16 cellular contexts compared by ENCODE assay signal in genomic region chr7:92773808-92774207, GRCh38.
DNase-seq lines count a peak whose midpoint lies in the region; ATAC-seq, FAIRE-seq and TF ChIP-seq lines count a peak whose summit lies in the region.
"Had no signal": no experiment of that assay in that cellular context is flagged by ENCODE, and none has a peak within 500 bp of the region (broad histone marks: within the 10 kb centered on the region; RNA-seq: fewer than 3 reads in every experiment).

No MANE protein-coding gene starts in this region.

- no peak overlapping the region for H2AK9ac ChIP-seq in IMR-90 (replicated peaks; ENCODE audit: low read depth, low read length, poor library complexity)

- no peak overlapping the region for H4K91ac ChIP-seq in IMR-90 (ENCODE audit: insufficient read depth, low read depth, low read length)

- no peak overlapping the region for H2BK120ac ChIP-seq in IMR-90 (ENCODE audit: low read depth, low read length)

- H3K36me3 Mint-ChIP-seq in activated naive CD8-positive, alpha-beta T cell, result peaks cover 42% of the 10 kb centered on the region
- peaks cover 51% of the 10 kb centered on the region for H3K36me3 Mint-ChIP-seq in activated naive CD8-positive, alpha-beta T cell treated with anti-CD3 and anti-CD28 coated beads for 36 hours
- peaks cover 27% of the 10 kb centered on the region for H3K36me3 Mint-ChIP-seq in astrocyte (ENCODE audit: low read depth, unreplicated experiment)

- H3K79me2 ChIP-seq in astrocyte (ENCODE audit: insufficient read depth, low read length), result peaks cover 82% of the 10 kb centered on the region

- POLR2A ChIA-PET in IMR-90 (lab: Charles Lee; ENCODE audit: unreplicated experiment), result no interaction called here

- peaks cover 15 to 41% of the 10 kb centered on the region in 2 experiments for H3K79me1 ChIP-seq in IMR-90 (ENCODE audit: low read depth in 1 of 2, low read length in 2 of 2)

- H3K4me1 ChIP-seq in IMR-90 (ENCODE audit: control insufficient read depth, insufficient read depth, low read length) (peaks cover 8% of the 10 kb centered on the region; the same call in 1 of the 2 replicates), astrocyte (ENCODE audit: insufficient read depth, low read length) (peaks cover 1% of the 10 kb centered on the region), thyroid gland (no peaks in the 10 kb centered on the region), heart right ventricle (peaks cover 0 to 15% (median 7%) of the 10 kb centered on the region in 9 donors)
- H3K4me1 ChIP-seq: BLaER1 had no signal

- no peak overlapping the region for H2BK15ac ChIP-seq in IMR-90 (ENCODE audit: low read depth, low read length)

- no peak for TF ChIP-seq CTCF in IMR-90 (conservative IDR thresholded peaks at IDR 0.05; ENCODE audit: low read depth, low read length)
- TF ChIP-seq CTCF in astrocyte (IDR thresholded peaks at IDR 0.05; ENCODE audit: insufficient read depth, low read depth, low read length), result no peak
- no peak for TF ChIP-seq CTCF in thyroid gland (IDR thresholded peaks at IDR 0.05)
- no peak for TF ChIP-seq CTCF in heart right ventricle (IDR thresholded peaks at IDR 0.05)

- H3K27ac ChIP-seq in IMR-90 (ENCODE audit: insufficient read depth, low read length), result no peak overlapping the region
- H3K27ac ChIP-seq in astrocyte (ENCODE audit: low read depth, low read length), result no peak overlapping the region
- H3K27ac ChIP-seq in thyroid gland, result no peak overlapping the region
- H3K27ac ChIP-seq in heart right ventricle, result no peak overlapping the region
- H3K27ac ChIP-seq: 22Rv1, BLaER1 had no signal

- H3K27me3 Mint-ChIP-seq in activated naive CD8-positive, alpha-beta T cell, result no peaks in the 10 kb centered on the region
- H3K27me3 Mint-ChIP-seq in activated naive CD8-positive, alpha-beta T cell treated with anti-CD3 and anti-CD28 coated beads for 36 hours, result no peaks in the 10 kb centered on the region
- no peaks in the 10 kb centered on the region for H3K27me3 Mint-ChIP-seq in astrocyte (ENCODE audit: low read depth, unreplicated experiment)

- no peak for TF ChIP-seq POLR2A in IMR-90 (IDR thresholded peaks at IDR 0.05; ENCODE audit: low read depth, low read length)
- TF ChIP-seq POLR2A in thyroid gland (IDR thresholded peaks at IDR 0.05), result no peak

- peaks cover under 1% of the 10 kb centered on the region; the same call in 1 of the 2 replicates for H3K9me1 ChIP-seq in IMR-90 (ENCODE audit: insufficient read depth, low read length)

- H3K27ac Mint-ChIP-seq in activated naive CD8-positive, alpha-beta T cell, result peak overlapping the region; percentile 29
- no peak overlapping the region for H3K27ac Mint-ChIP-seq in activated naive CD8-positive, alpha-beta T cell treated with anti-CD3 and anti-CD28 coated beads for 36 hours
- no peak overlapping the region for H3K27ac Mint-ChIP-seq in astrocyte (ENCODE audit: unreplicated experiment)
- H3K27ac Mint-ChIP-seq: CD8-positive, alpha-beta T cell had no signal

- H2BK20ac ChIP-seq in IMR-90 (ENCODE audit: low read depth, low read length), result no peak overlapping the region

- H3K36me3 ChIP-seq in IMR-90 (ENCODE audit: control insufficient read depth, insufficient read depth, low read length), result peaks cover 12% of the 10 kb centered on the region
- H3K36me3 ChIP-seq in astrocyte (ENCODE audit: insufficient read depth, low read length), result peaks cover 23% of the 10 kb centered on the region
- H3K36me3 ChIP-seq in thyroid gland, result no peaks in the 10 kb centered on the region
- H3K36me3 ChIP-seq in heart right ventricle, result peaks cover 0 to 22% (median 0%) of the 10 kb centered on the region in 9 donors

- H3K4me3 Mint-ChIP-seq in activated naive CD8-positive, alpha-beta T cell, result no peak overlapping the region
- no peak overlapping the region for H3K4me3 Mint-ChIP-seq in activated naive CD8-positive, alpha-beta T cell treated with anti-CD3 and anti-CD28 coated beads for 36 hours
- no peak overlapping the region for H3K4me3 Mint-ChIP-seq in astrocyte (ENCODE audit: unreplicated experiment)
- H3K4me3 Mint-ChIP-seq: CD14-positive monocyte; CD8-positive, alpha-beta T cell; H9 had no signal

- H3K18ac ChIP-seq in IMR-90 (ENCODE audit: low read depth, low read length), result no peak overlapping the region

- peak overlapping the region; percentile 20 for H2BK5ac ChIP-seq in IMR-90 (ENCODE audit: low read depth, low read length, poor library complexity, severe bottlenecking)

- no peak overlapping the region for H3K14ac ChIP-seq in IMR-90 (replicated peaks; ENCODE audit: low read depth, low read length)

- no peak overlapping the region for H3K4me3 ChIP-seq in IMR-90 (ENCODE audit: insufficient read depth, low read depth, low read length)
- no peak overlapping the region for H3K4me3 ChIP-seq in astrocyte (ENCODE audit: insufficient read depth, low read depth, low read length)
- no peak overlapping the region for H3K4me3 ChIP-seq in thyroid gland (replicated peaks in 1 of 3)
- no peak overlapping the region for H3K4me3 ChIP-seq in heart right ventricle
- H3K4me3 ChIP-seq: BLaER1 had no signal

- ATAC-seq in IMR-90 (ENCODE audit: low read depth), result no peak
- ATAC-seq in heart right ventricle, result no peak
- ATAC-seq: CD8-positive, alpha-beta T cell; HepG2 had no signal

- H3K9me3 Mint-ChIP-seq in activated naive CD8-positive, alpha-beta T cell (ENCODE audit: low read depth), result no peaks in the 10 kb centered on the region
- peaks cover 7% of the 10 kb centered on the region for H3K9me3 Mint-ChIP-seq in activated naive CD8-positive, alpha-beta T cell treated with anti-CD3 and anti-CD28 coated beads for 36 hours
- peaks cover 7% of the 10 kb centered on the region for H3K9me3 Mint-ChIP-seq in astrocyte (ENCODE audit: unreplicated experiment)

- H3K27me3 ChIP-seq in IMR-90 (ENCODE audit: control insufficient read depth, insufficient read depth, low read length) (no peaks in the 10 kb centered on the region), astrocyte (ENCODE audit: insufficient read depth, low read length) (no peaks in the 10 kb centered on the region), thyroid gland (no peaks in the 10 kb centered on the region), heart right ventricle (no peaks in the 10 kb centered on the region)
- H3K27me3 ChIP-seq: BLaER1 had no signal

- H3K9ac ChIP-seq in IMR-90 (ENCODE audit: low read depth, low read length), result no peak overlapping the region
- no peak overlapping the region for H3K9ac ChIP-seq in astrocyte (ENCODE audit: low read length)
- H3K9ac ChIP-seq: BLaER1 had no signal

- H4K8ac ChIP-seq in IMR-90 (ENCODE audit: low read depth in 2 of 2, low read length in 2 of 2), result no peak overlapping the region

- H3K9me3 ChIP-seq in IMR-90 (ENCODE audit: control insufficient read depth, insufficient read depth, low read length) (no peaks in the 10 kb centered on the region), astrocyte (ENCODE audit: insufficient read depth, low read depth, low read length) (no peaks in the 10 kb centered on the region), thyroid gland (no peaks in the 10 kb centered on the region), heart right ventricle (peaks cover 0 to 7% (median 0%) of the 10 kb centered on the region in 11 donors)

- CTCF ChIA-PET in IMR-90 (lab: Yijun Ruan, JAX), result interaction anchor here (0.8 kb wide), 1 partner anchor 12 kb away, joined by 3 read pairs; no protein-coding TSS in a partner anchor

- H3K4me2 ChIP-seq in IMR-90 (ENCODE audit: low read depth, low read length), result no peak overlapping the region
- H3K4me2 ChIP-seq in astrocyte (ENCODE audit: low read length), result no peak overlapping the region
- H3K4me2 ChIP-seq: BLaER1 had no signal

- in situ Hi-C loops in IMR-90 (cut with MboI; ENCODE audit: low sequenced_read_pairs), result no loop called here

- peaks cover 33% of the 10 kb centered on the region for H3K4me1 Mint-ChIP-seq in activated naive CD8-positive, alpha-beta T cell (ENCODE audit: low read depth)
- H3K4me1 Mint-ChIP-seq in activated naive CD8-positive, alpha-beta T cell treated with anti-CD3 and anti-CD28 coated beads for 36 hours, result peaks cover 20% of the 10 kb centered on the region
- H3K4me1 Mint-ChIP-seq in astrocyte (ENCODE audit: low read depth, unreplicated experiment), result peaks cover 3% of the 10 kb centered on the region

- H2AK5ac ChIP-seq in IMR-90 (ENCODE audit: low read depth, low read length), result no peak overlapping the region

- H4K20me1 ChIP-seq in IMR-90 (ENCODE audit: insufficient read depth, low read length) (peaks cover 20% of the 10 kb centered on the region), astrocyte (ENCODE audit: insufficient read depth, low read length) (peaks cover 11% of the 10 kb centered on the region)

- H3K56ac ChIP-seq in IMR-90 (ENCODE audit: extremely low read depth, insufficient read depth, low read length), result no peak overlapping the region

- H3K23ac ChIP-seq in IMR-90 (ENCODE audit: low read depth, low read length), result no peak overlapping the region

- BruUV-seq in IMR-90 (replicated peaks; lab: Mats Ljungman, UMichigan), result no TSS peak

- dilution Hi-C loops in IMR-90 (cut with HindIII; ENCODE audit: low sequenced_read_pairs, unreplicated experiment), result no loop called here

- intact Hi-C loops in IMR-90 (cut with micrococcal nuclease), result loop anchor here (2.0 kb wide), 1 partner anchor 19 kb away; no protein-coding TSS in a partner anchor
- intact Hi-C loops in thyroid gland (cut with DNase I), result no loop called here
- intact Hi-C loops in heart right ventricle (cut with DNase I), result no loop called here

- H3K4ac ChIP-seq in IMR-90 (ENCODE audit: low read depth, low read length), result no peak overlapping the region

- TF ChIP-seq RAD21 in IMR-90 (IDR thresholded peaks at IDR 0.05; ENCODE audit: low read length), result no peak

- H2AFZ ChIP-seq in IMR-90 (replicated peaks; ENCODE audit: low read length, poor library complexity), result no peak overlapping the region
- no peak overlapping the region for H2AFZ ChIP-seq in astrocyte (ENCODE audit: low read depth, low read length)

- no peak for DNase-seq in activated naive CD8-positive, alpha-beta T cell treated with anti-CD3 and anti-CD28 coated beads for 36 hours
- no peak for DNase-seq in IMR-90
- DNase-seq in astrocyte (ENCODE audit: low read depth), result no peak
- no peak for DNase-seq in retina
- no peak for DNase-seq in thyroid gland
- no peak for DNase-seq in heart right ventricle
- DNase-seq: Calu3; CD8-positive, alpha-beta T cell; GDM1; GOT3; H9 had no signal

- FAIRE-seq in astrocyte (lab: Jason Lieb, UNC), result peak; percentile 79
- FAIRE-seq: HepG2 had no signal

- no CpG with 5 or more reads among the region's 4 CpGs for WGBS in IMR-90 (ENCODE audit: extremely low coverage in 2 of 2, insufficient read length in 1 of 2), 2 experiments
- 84% methylated on average over 4 of the region's 4 CpGs for WGBS in thyroid gland, 2 donors
- 67 to 70% methylated on average over 4 of the region's 4 CpGs for WGBS in heart right ventricle, 2 donors

- no peak overlapping the region for H4K5ac ChIP-seq in IMR-90 (ENCODE audit: low read depth, low read length)

TF ChIP-seq in IMR-90, 13 proteins besides CTCF, POLR2A, EP300 and RAD21 (continues in another document):
- TF ChIP-seq BHLHE40 (IDR thresholded peaks at IDR 0.05; ENCODE audit: low read depth, low read length) (no peak), SMC3 (IDR thresholded peaks at IDR 0.05; ENCODE audit: low read depth, low read length) (no peak), MAZ (IDR thresholded peaks at IDR 0.05; ENCODE audit: borderline replicate concordance, low read depth, low read length) (no peak), CEBPB (IDR thresholded peaks at IDR 0.05; ENCODE audit: low read depth, low read length) (no peak)
